8 cellular contexts compared by ENCODE assay signal in the genomic region with DNA sequence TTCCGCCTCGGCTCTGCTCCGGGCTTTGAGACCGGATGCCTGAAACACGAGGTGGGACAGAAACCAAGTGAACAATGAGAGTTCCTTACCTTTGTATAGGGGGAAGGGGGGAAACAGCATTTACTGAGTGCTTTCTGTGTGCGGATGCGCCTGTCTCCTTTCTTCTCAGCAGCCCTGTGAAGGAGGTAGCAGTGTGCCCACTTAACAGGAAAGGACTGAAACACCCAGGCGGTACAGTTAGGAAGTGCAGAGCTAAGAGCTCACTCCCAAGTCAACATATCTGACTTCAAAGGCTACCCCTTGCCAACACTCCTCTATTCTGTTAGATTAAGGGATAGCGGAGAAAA. TPM values are rescaled to one million over a fixed set of nuclear protein-coding genes. Genes with fewer than 3 reads are reported as not detected.
DNase-seq lines count a peak whose midpoint lies in the region; ATAC-seq, FAIRE-seq and TF ChIP-seq lines count a peak whose summit lies in the region.

No MANE protein-coding gene starts in this region.

- intact Hi-C loops in PC-3 (cut with micrococcal nuclease) = loop anchor here (1.0 to 5.0 kb wide), 2 partner anchors 74 to 232 kb away; partner anchors contain the start of gene MORF4L2

- H3K36me3 ChIP-seq in DOHH2 (ENCODE audit: control insufficient read depth, low read length) (no peaks in the 10 kb centered on the region), PC-3 (ENCODE audit: low read depth, low read length) (no peaks in the 10 kb centered on the region), bronchial epithelial cell (ENCODE audit: control insufficient read depth, insufficient read depth, low read length) (no peaks in the 10 kb centered on the region), keratinocyte (ENCODE audit: control insufficient read depth in 2 of 2, extremely low read depth in 1 of 2, insufficient read depth in 2 of 2, low read length in 2 of 2) (no peaks in the 10 kb centered on the region)

- H3F3A ChIP-seq in DOHH2 (ENCODE audit: control insufficient read depth, insufficient read depth) (no peaks in the 10 kb centered on the region), PC-3 (ENCODE audit: low read length, unreplicated experiment) (no peaks in the 10 kb centered on the region)

- H3K4me1 ChIP-seq in DOHH2 (ENCODE audit: control insufficient read depth, low read length) (peaks cover 23% of the 10 kb centered on the region), PC-3 (ENCODE audit: insufficient read depth, low read length) (peaks cover 6% of the 10 kb centered on the region), keratinocyte (ENCODE audit: control insufficient read depth, extremely low read depth, insufficient read depth, low read length) (no peaks in the 10 kb centered on the region)

- BruUV-seq in PC-3 (replicated peaks; lab: Mats Ljungman, UMichigan) = TSS peak; percentile 52

- TF ChIP-seq CTCF in DOHH2 (IDR thresholded peaks at IDR 0.05; ENCODE audit: low read depth, low read length, poor library complexity, severe bottlenecking) (peak; percentile 18), PC-3 (conservative IDR thresholded peaks at IDR 0.05; ENCODE audit: low read depth, low read length) (peak; percentile 37), bronchial epithelial cell (IDR thresholded peaks at IDR 0.05; ENCODE audit: insufficient read depth, low read length, severe bottlenecking) (peak; percentile 26), keratinocyte (optimal IDR thresholded peaks at IDR 0.05 in 1 of 3, IDR thresholded peaks at IDR 0.05 in 1 of 3, conservative IDR thresholded peaks at IDR 0.05 in 1 of 3; ENCODE audit: extremely low read depth in 1 of 3, insufficient read depth in 2 of 3, low read length in 3 of 3) (peak in 2 of 3 experiments; percentile 25 to 27)

- H3K27me3 ChIP-seq in DOHH2 (ENCODE audit: control insufficient read depth, low read length) = no peaks in the 10 kb centered on the region
- H3K27me3 ChIP-seq in PC-3 (ENCODE audit: low read length) = no peaks in the 10 kb centered on the region
- H3K27me3 ChIP-seq in bronchial epithelial cell (ENCODE audit: control insufficient read depth, insufficient read depth, low read length) = no peaks in the 10 kb centered on the region
- no peaks in the 10 kb centered on the region for H3K27me3 ChIP-seq in keratinocyte (ENCODE audit: control insufficient read depth, extremely low read depth, insufficient read depth, low read length)

- peak; percentile 58 for DNase-seq in PC-3
- DNase-seq in bronchial epithelial cell (ENCODE audit: low read depth) = peak; percentile 40
- no peak for DNase-seq in keratinocyte (ENCODE audit: low read depth, low spot score)
- DNase-seq in stimulated activated naive CD4-positive, alpha-beta T cell treated with Interleukin-2 at 50 U/mL for 16 hours (lab: John Stamatoyannopoulos, UW) = peak; percentile 12
- DNase-seq in UCSD-AML1 (lab: John Stamatoyannopoulos, UW; ENCODE audit: unreplicated experiment) = no peak

- peaks cover 28% of the 10 kb centered on the region for H3K79me2 ChIP-seq in DOHH2 (ENCODE audit: control insufficient read depth, low read length)
- H3K79me2 ChIP-seq in PC-3 (ENCODE audit: low read length) = 0 out of 2 replicates have a peak, but pooled peaks cover 3% of the 10 kb centered on the region
- H3K79me2 ChIP-seq in keratinocyte (ENCODE audit: control insufficient read depth, insufficient read depth, low read length) = no peaks in the 10 kb centered on the region

- H4K20me1 ChIP-seq in DOHH2 (ENCODE audit: control insufficient read depth, insufficient read depth, low read depth, low read length) (no peaks in the 10 kb centered on the region), PC-3 (ENCODE audit: low read length) (no peaks in the 10 kb centered on the region), keratinocyte (ENCODE audit: control insufficient read depth, extremely low read depth, insufficient read depth, low read length) (no peaks in the 10 kb centered on the region)

- ATAC-seq in GM19467 (IDR thresholded peaks at IDR 0.05; ENCODE audit: unreplicated experiment) (peak; percentile 40), HG03460 (IDR thresholded peaks at IDR 0.05; ENCODE audit: unreplicated experiment) (peak; percentile 62), PC-3 (peak; percentile 61)

- FAIRE-seq in bronchial epithelial cell (lab: Jason Lieb, UNC) (no peak), keratinocyte (lab: Jason Lieb, UNC) (no peak)

- no peaks in the 10 kb centered on the region for H3K9me1 ChIP-seq in keratinocyte (ENCODE audit: control insufficient read depth, extremely low read depth, insufficient read depth, low read length)

- dilution Hi-C loops in keratinocyte (cut with MboI; ENCODE audit: extremely low pct_ligation_motif_present, low sequenced_read_pairs) = no loop called here

- H3K9ac ChIP-seq in PC-3 (ENCODE audit: low read length) (peak overlapping the region; percentile 69), keratinocyte (ENCODE audit: control insufficient read depth, extremely low read depth, insufficient read depth, low read length) (peak overlapping the region; percentile 56)

- H3K27ac ChIP-seq in DOHH2 (ENCODE audit: low read depth, low read length) (peak overlapping the region; percentile 80), PC-3 (ENCODE audit: low read length) (peak overlapping the region; percentile 38), keratinocyte (ENCODE audit: control insufficient read depth, insufficient read depth, low read length) (peak overlapping the region; percentile 2)

- POLR2A ChIA-PET in PC-3 (lab: Charles Lee; ENCODE audit: unreplicated experiment) = no interaction called here

- H3K9me2 ChIP-seq in DOHH2 (replicated peaks; ENCODE audit: control insufficient read depth, low read length) (no peaks in the 10 kb centered on the region), PC-3 (replicated peaks; ENCODE audit: low read length) (no peaks in the 10 kb centered on the region)

- peak overlapping the region; percentile 76 for H3K4me3 ChIP-seq in DOHH2 (ENCODE audit: low read length)
- peak overlapping the region; percentile 82 for H3K4me3 ChIP-seq in PC-3 (ENCODE audit: low read length)
- H3K4me3 ChIP-seq in bronchial epithelial cell (ENCODE audit: low read depth, low read length) = peak overlapping the region; percentile 47
- peak overlapping the region; percentile 49 to 73 (median 67) for H3K4me3 ChIP-seq in keratinocyte (ENCODE audit: control insufficient read depth in 2 of 3, extremely low read depth in 1 of 3, insufficient read depth in 2 of 3, low read depth in 1 of 3, low read length in 3 of 3)

- CTCF ChIA-PET in PC-3 (lab: Charles Lee) = interaction anchor here (2.2 kb wide), 1 partner anchor 74 kb away, joined by 10 read pairs; no protein-coding TSS in a partner anchor

- H2AFZ ChIP-seq in PC-3 (ENCODE audit: low read length) (peak overlapping the region; percentile 96), keratinocyte (ENCODE audit: control insufficient read depth, low read length) (peak overlapping the region; percentile 59)

- H3K4me2 ChIP-seq in DOHH2 (ENCODE audit: low read length) (peak overlapping the region; percentile 83), PC-3 (ENCODE audit: low read length) (peak overlapping the region; percentile 90), keratinocyte (ENCODE audit: control insufficient read depth, extremely low read depth, insufficient read depth, low read depth, low read length) (peak overlapping the region; percentile 61)

- H3K9me3 ChIP-seq in DOHH2 (ENCODE audit: control insufficient read depth, insufficient read depth, low read length) = no peaks in the 10 kb centered on the region
- no peaks in the 10 kb centered on the region for H3K9me3 ChIP-seq in PC-3 (ENCODE audit: low read length)
- no peaks in the 10 kb centered on the region for H3K9me3 ChIP-seq in keratinocyte (ENCODE audit: control insufficient read depth, low read depth, low read length)

RNA-seq across cellular contexts. Expression of gene TMSB15B, which starts 43.1 kb away (rescaled TPM):
- total RNA-seq in PC-3 (2014; rRNA removed) = 3.1 and 7.7 TPM in 2 replicates
- total RNA-seq in bronchial epithelial cell = 0.77 and 1.1 TPM in 2 replicates
- 6.1 to 11.5 TPM (median 7.9 TPM) in 3 replicates for polyA plus RNA-seq in keratinocyte
- polyA plus RNA-seq in keratinocyte (2011; ENCODE audit: low read depth) = 0.57 TPM
- 4.1 and 7.8 TPM in 2 replicates for polyA plus RNA-seq in keratinocyte (2011; cell fraction: cytosol; rRNA removed)
- 3.3 and 4.1 TPM in 2 replicates for polyA plus RNA-seq in keratinocyte (2011; cell fraction: nucleus; rRNA removed)
- polyA plus RNA-seq in keratinocyte (2012; ENCODE audit: low replicate concordance) = 1.8 and 6.1 TPM in 2 replicates
- polyA minus RNA-seq in keratinocyte = 0.48 to 1.8 TPM in 2 of 3 replicates, not detected in the other
- polyA minus RNA-seq in keratinocyte (2011; cell fraction: cytosol; rRNA and poly(A)+ RNA removed) = not detected
- polyA minus RNA-seq in keratinocyte (2011; cell fraction: nucleus; rRNA and poly(A)+ RNA removed) = 0.74 and 2.0 TPM in 2 replicates

Comparison
In these comparisons a context has a peak if more than half of its experiments do, and no peak if none do; other contexts are left out.
1. H3K27ac ChIP-seq: peak in every context shown above with its lines; median percentile 80 in DOHH2; 38 in PC-3; 2 in keratinocyte.
2. DNase-seq: peak in PC-3 (single experiment), bronchial epithelial cell (single experiment) and stimulated activated naive CD4-positive, alpha-beta T cell treated with Interleukin-2 at 50 U/mL for 16 hours (single experiment); none in keratinocyte (single experiment) and UCSD-AML1 (single experiment).
3. Peak in every context shown above with its lines, with median percentiles within 50 percentile points of each other: H3K4me2 ChIP-seq, H3K4me3 ChIP-seq, CTCF ChIP-seq and ATAC-seq.